Comparison of ENCODE assay signal across 16 cellular contexts in the genomic region with DNA sequence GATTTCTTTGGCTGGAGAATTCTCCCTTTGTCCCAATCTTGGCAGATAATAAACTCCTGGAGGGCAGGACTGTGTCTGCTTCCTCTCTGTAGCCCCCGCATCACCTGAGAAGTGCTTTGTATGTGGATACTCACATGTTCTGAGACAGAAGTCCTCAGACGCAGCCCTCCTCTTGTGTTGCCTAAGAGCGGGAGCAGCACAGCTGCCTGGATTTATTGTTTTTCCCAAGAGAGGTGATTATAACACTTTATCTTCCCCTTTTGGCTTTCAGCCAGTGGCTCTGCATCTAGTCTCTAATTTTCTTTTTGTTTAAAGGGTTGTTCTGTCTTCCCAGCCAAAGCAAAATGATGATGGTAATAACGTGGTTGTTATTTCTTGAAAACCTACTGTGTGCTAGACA. TPM values are rescaled to one million over a fixed set of nuclear protein-coding genes. Genes with fewer than 3 reads are reported as not detected.
DNase-seq lines count a peak whose midpoint lies in the region; ATAC-seq and TF ChIP-seq lines count a peak whose summit lies in the region.
"Had no signal": no experiment of that assay in that cellular context is flagged by ENCODE, and none has a peak within 500 bp of the region (broad histone marks: within the 10 kb centered on the region; RNA-seq: fewer than 3 reads in every experiment).

No MANE protein-coding gene starts in this region.

- no peak for TF ChIP-seq POLR2A in gastrocnemius medialis (IDR thresholded peaks at IDR 0.05)

- no peak for TF ChIP-seq CTCF in gastrocnemius medialis (IDR thresholded peaks at IDR 0.05 in 4 of 5, conservative IDR thresholded peaks at IDR 0.05 in 1 of 5)

- H3K36me3 ChIP-seq in SJCRH30 (no peaks in the 10 kb centered on the region), gastrocnemius medialis (no peaks in the 10 kb centered on the region)

- H3K27ac ChIP-seq in SJCRH30 (no peak overlapping the region), gastrocnemius medialis (no peak overlapping the region)
- H3K27ac ChIP-seq: 22Rv1 had no signal

- intact Hi-C loops in gastrocnemius medialis (cut with DNase I; ENCODE audit: low total_unique reads): no loop called here

- in situ Hi-C loops in gastrocnemius medialis (cut with MboI; ENCODE audit: low sequenced_read_pairs in 4 of 4): no loop called here

- H3K4me3 ChIP-seq in SJCRH30 (no peak overlapping the region), gastrocnemius medialis (no peak overlapping the region)

- H3K4me1 ChIP-seq in SJCRH30 (peaks cover 22% of the 10 kb centered on the region), gastrocnemius medialis (no peaks in the 10 kb centered on the region)

- DNase-seq in NCI-H2081 (lab: John Stamatoyannopoulos, UW): peak; percentile 60 to 81
- no peak for DNase-seq in NCI-H2081 treated with DMSO at 0.1 percent for 48 hours (lab: John Stamatoyannopoulos, UW)
- DNase-seq in NCI-H187 (lab: John Stamatoyannopoulos, UW): peak; percentile 34 to 44
- DNase-seq in SJCRH30: peak; percentile 46 to 70
- DNase-seq in gastrocnemius medialis: peak in 1 of 2 donors; percentile 41
- no peak for DNase-seq in hypothalamus (lab: John Stamatoyannopoulos, UW)
- no peak for DNase-seq in retina
- DNase-seq: activated CD4-positive, CD25-positive, alpha-beta regulatory T cell; HCEC 1CT; left cardiac atrium; stimulated activated CD4-positive, alpha-beta T cell treated with anti-CD3 and anti-CD28 coated beads, Interleukin-15, amount 100 ng/mL, for 24 hours; T-helper 1 cell had no signal

- H3K27me3 ChIP-seq in SJCRH30 (no peaks in the 10 kb centered on the region), gastrocnemius medialis (peaks cover 0 to 3% (median 0%) of the 10 kb centered on the region in 3 donors)

- ATAC-seq in gastrocnemius medialis (peak; percentile 70), GM21576 (IDR thresholded peaks at IDR 0.05; ENCODE audit: unreplicated experiment) (no peak)
- ATAC-seq: esophagus mucosa had no signal

- H3K9me3 ChIP-seq in SJCRH30 (replicated peaks): no peaks in the 10 kb centered on the region
- H3K9me3 ChIP-seq in gastrocnemius medialis: no peaks in the 10 kb centered on the region

RNA-seq across cellular contexts. Expression of a gene that starts 36.1 kb away (rescaled TPM):
- 1.1 TPM in 2 replicates for total RNA-seq in SJCRH30 (2014; rRNA removed; shearing (Covaris generic))
- 1 to 10 TPM in 2 of 4 donors, under 1 TPM in 2; 0.07 to 1.6 (median 0.85) TPM for total RNA-seq in gastrocnemius medialis
- total RNA-seq: G401 had no signal

Comparison
In these comparisons a context has a peak if more than half of its experiments do, and no peak if none do; other contexts are left out.
1. DNase-seq: peak in NCI-H2081 (2 of 2), NCI-H187 (2 of 2) and SJCRH30 (2 of 2); none in NCI-H2081 treated with DMSO at 0.1 percent for 48 hours (single experiment), hypothalamus (0 of 51) and retina (single experiment).